ENCODE assay signal across 9 cellular contexts in genomic region chr7:153193144-153193595, GRCh38.
DNase-seq lines count a peak whose midpoint lies in the region; ATAC-seq and TF ChIP-seq lines count a peak whose summit lies in the region.
"Had no signal": no experiment of that assay in that cellular context is flagged by ENCODE, and none has a peak within 500 bp of the region (broad histone marks: within the 10 kb centered on the region; RNA-seq: fewer than 3 reads in every experiment).

No MANE protein-coding gene starts in this region.

- no peak overlapping the region for H3K27ac ChIP-seq in lower lobe of right lung
- no peak overlapping the region for H3K27ac ChIP-seq in CD4-positive, alpha-beta memory T cell (ENCODE audit: low read depth, low read length)
- H3K27ac ChIP-seq: BLaER1 had no signal

- H3K36me3 Mint-ChIP-seq in naive thymus-derived CD8-positive, alpha-beta T cell = peaks cover 0 to 11% (median under 1%) of the 10 kb centered on the region in 3 donors
- H3K36me3 Mint-ChIP-seq in CD4-positive, alpha-beta memory T cell = no peaks in the 10 kb centered on the region

- no peaks in the 10 kb centered on the region for H3K4me1 Mint-ChIP-seq in naive thymus-derived CD8-positive, alpha-beta T cell
- no peaks in the 10 kb centered on the region for H3K4me1 Mint-ChIP-seq in CD4-positive, alpha-beta memory T cell

- no peak overlapping the region for H3K4me3 Mint-ChIP-seq in naive thymus-derived CD8-positive, alpha-beta T cell
- no peak overlapping the region for H3K4me3 Mint-ChIP-seq in CD4-positive, alpha-beta memory T cell

- no peak overlapping the region for H3K27ac Mint-ChIP-seq in naive thymus-derived CD8-positive, alpha-beta T cell
- no peak overlapping the region for H3K27ac Mint-ChIP-seq in CD4-positive, alpha-beta memory T cell

- no peak overlapping the region for H3K4me3 ChIP-seq in lower lobe of right lung
- no peak overlapping the region for H3K4me3 ChIP-seq in CD4-positive, alpha-beta memory T cell (ENCODE audit: low read length in 2 of 2)
- H3K4me3 ChIP-seq: BLaER1 had no signal

- ATAC-seq in lower lobe of right lung = peak; percentile 88 to 91
- ATAC-seq in HG02840 (IDR thresholded peaks at IDR 0.05; ENCODE audit: low FRiP score, unreplicated experiment) = no peak
- ATAC-seq in naive thymus-derived CD8-positive, alpha-beta T cell = no peak

- TF ChIP-seq CTCF in lower lobe of right lung (IDR thresholded peaks at IDR 0.05) = peak; percentile 57

- intact Hi-C loops in lower lobe of right lung (cut with DNase I) = no loop called here
- intact Hi-C loops in CD4-positive, alpha-beta memory T cell (cut with micrococcal nuclease) = no loop called here

- peaks cover 0 to 19% (median 6%) of the 10 kb centered on the region in 9 donors for H3K9me3 Mint-ChIP-seq in naive thymus-derived CD8-positive, alpha-beta T cell
- H3K9me3 Mint-ChIP-seq in CD4-positive, alpha-beta memory T cell = peaks cover 0 to 8% (median 2%) of the 10 kb centered on the region in 8 donors

- H3K9me3 ChIP-seq in lower lobe of right lung = no peaks in the 10 kb centered on the region
- no peaks in the 10 kb centered on the region for H3K9me3 ChIP-seq in CD4-positive, alpha-beta memory T cell (ENCODE audit: control insufficient read depth in 1 of 2, low read length in 2 of 2)
- H3K9me3 ChIP-seq: BLaER1 had no signal

- DNase-seq in SHP77 (lab: John Stamatoyannopoulos, UW) (peak; percentile 29 to 33), SHP77 treated with DMSO at 0.1 percent for 48 hours (lab: John Stamatoyannopoulos, UW) (no peak), HuH-7.5 (ENCODE audit: low spot score) (peak; percentile 28), anterior cingulate cortex (lab: John Stamatoyannopoulos, UW) (peak in 41 of 58 donors; percentile 1 to 61 (median 11)), lower lobe of right lung (peak; percentile 57)
- DNase-seq in naive thymus-derived CD8-positive, alpha-beta T cell = no peak
- DNase-seq in CD4-positive, alpha-beta memory T cell = no peak

- CTCF ChIA-PET in CD4-positive, alpha-beta memory T cell (lab: Charles Lee; ENCODE audit: partially characterized antibody) = no interaction called here

- POLR2A ChIA-PET in naive thymus-derived CD8-positive, alpha-beta T cell (lab: Charles Lee) = no interaction called here
- POLR2A ChIA-PET in CD4-positive, alpha-beta memory T cell (lab: Charles Lee; ENCODE audit: partially characterized antibody) = no interaction called here

- peaks cover 0 to 13% (median 2%) of the 10 kb centered on the region in 5 donors for H3K27me3 Mint-ChIP-seq in naive thymus-derived CD8-positive, alpha-beta T cell
- peaks cover 0 to 2% of the 10 kb centered on the region in 2 donors for H3K27me3 Mint-ChIP-seq in CD4-positive, alpha-beta memory T cell

- H3K4me1 ChIP-seq in lower lobe of right lung = no peaks in the 10 kb centered on the region
- H3K4me1 ChIP-seq in CD4-positive, alpha-beta memory T cell (ENCODE audit: insufficient read depth, low read length) = no peaks in the 10 kb centered on the region
- H3K4me1 ChIP-seq: BLaER1 had no signal

- no peaks in the 10 kb centered on the region for H3K27me3 ChIP-seq in lower lobe of right lung (ENCODE audit: low read depth)
- no peaks in the 10 kb centered on the region for H3K27me3 ChIP-seq in CD4-positive, alpha-beta memory T cell (ENCODE audit: insufficient read depth, low read length)
- H3K27me3 ChIP-seq: BLaER1 had no signal

- H3K36me3 ChIP-seq in lower lobe of right lung = no peaks in the 10 kb centered on the region
- no peaks in the 10 kb centered on the region for H3K36me3 ChIP-seq in CD4-positive, alpha-beta memory T cell (ENCODE audit: insufficient read depth, low read length)
- H3K36me3 ChIP-seq: BLaER1 had no signal

Comparison
In these comparisons a context has a peak if more than half of its experiments do, and no peak if none do; other contexts are left out.
1. DNase-seq: peak in SHP77 (2 of 2), HuH-7.5 (single experiment), anterior cingulate cortex (41 of 58) and lower lobe of right lung (single experiment); none in SHP77 treated with DMSO at 0.1 percent for 48 hours (single experiment), naive thymus-derived CD8-positive, alpha-beta T cell (0 of 10) and CD4-positive, alpha-beta memory T cell (0 of 5).
2. ATAC-seq: peak in lower lobe of right lung (2 of 2); none in HG02840 (single experiment) and naive thymus-derived CD8-positive, alpha-beta T cell (0 of 2).